7 cellular contexts compared by ENCODE assay signal in the genomic region with DNA sequence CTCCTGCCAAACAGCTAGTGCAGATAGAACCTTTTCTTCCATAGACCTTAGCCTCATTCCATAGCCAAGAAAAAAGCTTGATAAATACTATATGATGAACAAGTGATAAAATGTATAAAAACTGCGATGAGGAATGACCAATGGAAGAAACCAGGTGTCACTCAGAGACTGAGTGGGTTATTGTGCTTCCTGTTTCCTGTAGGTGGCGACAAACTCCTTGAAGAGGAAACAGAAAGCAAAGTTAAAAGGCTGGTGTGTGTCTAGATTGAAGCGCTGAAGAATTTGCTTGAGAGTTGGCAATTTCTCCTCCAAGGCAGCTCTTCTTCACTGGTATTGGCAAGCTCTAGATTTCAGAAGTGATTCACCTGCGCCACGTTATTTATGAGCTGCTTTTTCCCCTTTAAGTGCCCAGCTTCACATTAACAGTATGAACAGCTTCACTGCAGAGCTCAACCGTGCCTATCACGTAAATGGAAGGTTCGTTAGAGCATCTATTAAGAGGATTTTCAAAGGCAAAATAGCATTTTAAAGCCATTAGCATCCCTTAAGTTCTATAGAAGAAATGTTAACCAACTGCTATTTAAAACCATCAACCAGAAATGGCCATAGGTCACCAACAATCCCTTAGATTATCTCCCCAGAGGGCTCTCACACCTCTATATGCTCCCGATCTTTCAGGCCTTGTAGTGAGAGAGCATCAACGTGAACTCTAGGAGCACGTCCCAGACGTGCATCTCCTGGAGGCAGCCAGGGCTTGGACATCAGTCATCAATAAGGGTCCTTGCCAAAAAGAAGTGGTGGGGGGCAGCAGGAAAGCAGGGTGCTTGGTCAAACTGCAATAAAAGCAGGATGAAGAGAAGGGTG.
DNase-seq lines count a peak whose midpoint lies in the region; ATAC-seq, FAIRE-seq and TF ChIP-seq lines count a peak whose summit lies in the region.

No MANE protein-coding gene starts in this region.

- H3K27me3 ChIP-seq in HepG2 (ENCODE audit: control insufficient read depth in 1 of 2, insufficient read depth in 2 of 2, low read length in 2 of 2) (no peaks in the 10 kb centered on the region), transverse colon (no peaks in the 10 kb centered on the region)

- peaks cover 0 to 5% of the 10 kb centered on the region in 2 experiments; a peak in 2 of 5 replicates for H3K36me3 ChIP-seq in HepG2 (replicated peaks in 1 of 2; ENCODE audit: control insufficient read depth in 1 of 2, insufficient read depth in 2 of 2, low read length in 2 of 2)
- H3K36me3 ChIP-seq in transverse colon = no peaks in the 10 kb centered on the region

- no peaks in the 10 kb centered on the region for H3K9me3 ChIP-seq in HepG2 (ENCODE audit: low read length)
- H3K9me3 ChIP-seq in transverse colon = no peaks in the 10 kb centered on the region

- intact Hi-C loops in HepG2 (cut with micrococcal nuclease; ENCODE audit: unreplicated experiment) = loop anchor here (1.0 kb wide), 1 partner anchor 354 kb away; no protein-coding TSS in a partner anchor
- intact Hi-C loops in transverse colon (cut with DNase I; ENCODE audit: low total_unique reads) = loop anchor here (5.0 kb wide), 2 partner anchors 458 to 952 kb away; no protein-coding TSS in a partner anchor

- FAIRE-seq in RCC 7860 (lab: Jason Lieb, UNC) = peak; percentile 63
- peak; percentile 89 for FAIRE-seq in HepG2 (lab: Jason Lieb, UNC)

- no peaks in the 10 kb centered on the region for H3K79me2 ChIP-seq in HepG2 (ENCODE audit: insufficient read depth, low read length)

- no peaks in the 10 kb centered on the region; the same call in 1 of the 2 replicates for H4K20me1 ChIP-seq in HepG2 (ENCODE audit: insufficient read depth, low read length)

- TF ChIP-seq CTCF in coronary artery (IDR thresholded peaks at IDR 0.05) (peak; percentile 62), HepG2 (CRISPR knock-in tag; IDR thresholded peaks at IDR 0.05) (peak; percentile 83), transverse colon (IDR thresholded peaks at IDR 0.05) (peak; percentile 69 to 77 (median 73))

- CTCF ChIA-PET in HepG2 (lab: Yijun Ruan, JAX; ENCODE audit: low intra/inter-chr PET ratio, low total read pairs) = interaction anchor here (1.1 to 2.0 kb wide), 3 partner anchors 354 to 952 kb away, joined by 3 to 11 read pairs (median 8); no protein-coding TSS in a partner anchor

- H3K4me1 ChIP-seq in HepG2 (ENCODE audit: insufficient read depth, low read length) = 0 out of 2 replicates have a peak, but pooled peaks cover 4% of the 10 kb centered on the region
- H3K4me1 ChIP-seq in transverse colon = peaks cover 0 to 4% (median 0%) of the 10 kb centered on the region in 4 donors

- no peak overlapping the region for H3K27ac ChIP-seq in coronary artery
- no peak overlapping the region for H3K27ac ChIP-seq in HepG2 (ENCODE audit: extremely low read length, insufficient read depth, low read length)
- no peak overlapping the region for H3K27ac ChIP-seq in transverse colon

- peak; percentile 69 for TF ChIP-seq RAD21 in HepG2 (CRISPR knock-in tag; IDR thresholded peaks at IDR 0.05)

- H2AFZ ChIP-seq in HepG2 (ENCODE audit: low read length) = no peak overlapping the region

- TF ChIP-seq POLR2A in HepG2 (IDR thresholded peaks at IDR 0.05; ENCODE audit: insufficient read depth in 1 of 2, low read depth in 2 of 2, low read length in 2 of 2) (no peak), transverse colon (IDR thresholded peaks at IDR 0.05) (no peak)

- DNase-seq in EL = peak; percentile 25
- DNase-seq in M059J (ENCODE audit: low read depth) = peak; percentile 75
- peak; percentile 46 for DNase-seq in RCC 7860 (ENCODE audit: low spot score)
- DNase-seq in coronary artery (ENCODE audit: low spot score) = no peak
- DNase-seq in HepG2 (ENCODE audit: low spot score) = peak; percentile 70
- peak; percentile 18 for DNase-seq in transverse colon

- H3K4me3 ChIP-seq in coronary artery (peak overlapping the region; percentile 42), HepG2 (replicated peaks in 1 of 3; ENCODE audit: insufficient read depth in 1 of 3, low read depth in 2 of 3, low read length in 3 of 3) (no peak overlapping the region), transverse colon (peak overlapping the region in 1 of 4 donors; percentile 14)

- ATAC-seq in GM21528 (IDR thresholded peaks at IDR 0.05; ENCODE audit: low FRiP score, unreplicated experiment) (peak; percentile 75), HepG2 (peak; percentile 89)

- in situ Hi-C loops in HepG2 (cut with HindIII; ENCODE audit: extremely low pct_ligation_motif_present, low pct_unique_long_range_greater_than_20kb) = no loop called here
- in situ Hi-C loops in transverse colon (cut with MboI; ENCODE audit: low pct_ligation_motif_present in 1 of 4, low pct_unique_long_range_greater_than_20kb in 1 of 4, low sequenced_read_pairs in 3 of 4) = loop anchor here (10.0 to 25.0 kb wide), 6 partner anchors 362 to 1362 kb away; no protein-coding TSS in a partner anchor

- whole genome bisulfite sequencing in HepG2 (ENCODE audit: low lambda C conversion rate) = 72% methylated on average over 12 of the region's 12 CpGs
- WGBS in transverse colon (ENCODE audit: low coverage in 1 of 2), 2 donors = 53 to 54% methylated on average over 11 to 12 of the region's 12 CpGs

- no peak overlapping the region for H3K9ac ChIP-seq in HepG2 (ENCODE audit: insufficient read depth, low read depth, low read length)

- BruUV-seq in HepG2 (replicated peaks; lab: Mats Ljungman, UMichigan) = no TSS peak

- no peak for TF ChIP-seq EP300 in HepG2 (IDR thresholded peaks at IDR 0.05; ENCODE audit: low read depth in 2 of 2, low read length in 2 of 2)
- TF ChIP-seq EP300 in HepG2 (CRISPR knock-in tag; IDR thresholded peaks at IDR 0.05; ENCODE audit: borderline replicate concordance) = no peak
- TF ChIP-seq EP300 in transverse colon (IDR thresholded peaks at IDR 0.05; ENCODE audit: low read depth) = no peak

- no peak overlapping the region for H3K4me2 ChIP-seq in HepG2 (ENCODE audit: low read depth, low read length)

- POLR2A ChIA-PET in HepG2 (lab: Yijun Ruan, JAX) = no interaction called here

TF ChIP-seq in HepG2, 621 proteins besides CTCF, POLR2A, EP300 and RAD21 (continues in another document):
- TF ChIP-seq SP140L (CRISPR knock-in tag; IDR thresholded peaks at IDR 0.05; ENCODE audit: borderline replicate concordance) (no peak), SMAD1 (CRISPR knock-in tag; IDR thresholded peaks at IDR 0.05; ENCODE audit: borderline replicate concordance, low read depth) (no peak), GABPA (IDR thresholded peaks at IDR 0.05; ENCODE audit: low read depth, low read length) (no peak), GABPA (CRISPR knock-in tag; IDR thresholded peaks at IDR 0.05; ENCODE audit: low read depth) (peak; percentile 21; the same call in 1 of the 2 replicates), DPF2 (CRISPR knock-in tag; IDR thresholded peaks at IDR 0.05; ENCODE audit: borderline replicate concordance, low read depth) (no peak), MIER3 (CRISPR knock-in tag; IDR thresholded peaks at IDR 0.05; ENCODE audit: borderline replicate concordance) (0 out of 2 replicates have a peak, but pooled peaks have one; percentile 18), SSRP1 (CRISPR knock-in tag; IDR thresholded peaks at IDR 0.05) (0 out of 2 replicates have a peak, but pooled peaks have one; percentile 29), SMC3 (IDR thresholded peaks at IDR 0.05; ENCODE audit: low read length) (peak; percentile 81), ZNF558 (CRISPR knock-in tag; IDR thresholded peaks at IDR 0.05; ENCODE audit: borderline replicate concordance) (no peak), ETV5 (CRISPR knock-in tag; IDR thresholded peaks at IDR 0.05; ENCODE audit: borderline replicate concordance) (peak; percentile 33; the same call in 1 of the 2 replicates), ZNF775 (CRISPR knock-in tag; IDR thresholded peaks at IDR 0.05; ENCODE audit: borderline replicate concordance) (0 out of 2 replicates have a peak, but pooled peaks have one; percentile 43)
- TF ChIP-seq, protein P1, sequence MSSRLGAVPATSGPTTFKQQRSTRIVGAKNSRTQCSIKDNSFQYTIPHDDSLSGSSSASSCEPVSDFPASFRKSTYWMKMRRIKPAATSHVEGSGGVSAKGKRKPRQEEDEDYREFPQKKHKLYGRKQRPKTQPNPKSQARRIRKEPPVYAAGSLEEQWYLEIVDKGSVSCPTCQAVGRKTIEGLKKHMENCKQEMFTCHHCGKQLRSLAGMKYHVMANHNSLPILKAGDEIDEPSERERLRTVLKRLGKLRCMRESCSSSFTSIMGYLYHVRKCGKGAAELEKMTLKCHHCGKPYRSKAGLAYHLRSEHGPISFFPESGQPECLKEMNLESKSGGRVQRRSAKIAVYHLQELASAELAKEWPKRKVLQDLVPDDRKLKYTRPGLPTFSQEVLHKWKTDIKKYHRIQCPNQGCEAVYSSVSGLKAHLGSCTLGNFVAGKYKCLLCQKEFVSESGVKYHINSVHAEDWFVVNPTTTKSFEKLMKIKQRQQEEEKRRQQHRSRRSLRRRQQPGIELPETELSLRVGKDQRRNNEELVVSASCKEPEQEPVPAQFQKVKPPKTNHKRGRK (CRISPR knock-in tag; IDR thresholded peaks at IDR 0.05) = no peak
- TF ChIP-seq, protein P2, sequence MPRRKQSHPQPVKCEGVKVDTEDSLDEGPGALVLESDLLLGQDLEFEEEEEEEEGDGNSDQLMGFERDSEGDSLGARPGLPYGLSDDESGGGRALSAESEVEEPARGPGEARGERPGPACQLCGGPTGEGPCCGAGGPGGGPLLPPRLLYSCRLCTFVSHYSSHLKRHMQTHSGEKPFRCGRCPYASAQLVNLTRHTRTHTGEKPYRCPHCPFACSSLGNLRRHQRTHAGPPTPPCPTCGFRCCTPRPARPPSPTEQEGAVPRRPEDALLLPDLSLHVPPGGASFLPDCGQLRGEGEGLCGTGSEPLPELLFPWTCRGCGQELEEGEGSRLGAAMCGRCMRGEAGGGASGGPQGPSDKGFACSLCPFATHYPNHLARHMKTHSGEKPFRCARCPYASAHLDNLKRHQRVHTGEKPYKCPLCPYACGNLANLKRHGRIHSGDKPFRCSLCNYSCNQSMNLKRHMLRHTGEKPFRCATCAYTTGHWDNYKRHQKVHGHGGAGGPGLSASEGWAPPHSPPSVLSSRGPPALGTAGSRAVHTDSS (CRISPR knock-in tag; conservative IDR thresholded peaks at IDR 0.05) = no peak
